ENCODE assay signal across 17 cellular contexts in the genomic region with DNA sequence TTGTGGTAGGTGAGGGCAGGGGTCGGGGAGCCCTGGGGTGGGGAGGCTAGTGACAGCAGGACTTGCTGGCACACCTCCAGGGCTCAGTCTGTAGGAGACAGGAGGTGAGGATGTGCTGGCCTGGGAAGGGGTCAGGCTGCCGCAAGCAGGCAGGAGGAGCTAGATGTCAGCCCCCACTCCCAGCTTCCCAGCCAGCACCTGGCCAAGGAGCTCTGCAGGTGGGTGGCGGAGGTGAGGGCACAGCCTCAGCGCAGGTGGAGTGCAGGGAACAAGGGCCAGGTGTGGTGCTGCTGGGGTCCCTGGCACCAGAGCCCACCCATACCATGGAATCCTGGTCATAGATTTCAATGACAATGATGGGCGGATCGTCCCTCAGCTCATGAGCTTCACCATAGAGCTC. TPM values are rescaled to one million over a fixed set of nuclear protein-coding genes. Genes with fewer than 3 reads are reported as not detected.
DNase-seq lines count a peak whose midpoint lies in the region; ATAC-seq and TF ChIP-seq lines count a peak whose summit lies in the region.
"Had no signal": no experiment of that assay in that cellular context is flagged by ENCODE, and none has a peak within 500 bp of the region (broad histone marks: within the 10 kb centered on the region; RNA-seq: fewer than 3 reads in every experiment).

No MANE protein-coding gene starts in this region.

- H3K9me3 ChIP-seq in osteoblast (ENCODE audit: low read depth, low read length), result no peaks in the 10 kb centered on the region
- H3K9me3 ChIP-seq: Caco-2 had no signal

- no peak overlapping the region for H3K27ac ChIP-seq in osteoblast (ENCODE audit: low read depth, low read length)
- H3K27ac ChIP-seq: C4-2B had no signal

- no peak overlapping the region for H3K4me3 ChIP-seq in osteoblast (ENCODE audit: insufficient read depth, low read length)

- no peak for ATAC-seq in activated naive CD8-positive, alpha-beta T cell treated with anti-CD3 and anti-CD28 coated beads, Interleukin-2, amount 10 ng/mL, durations not matched to agents 7 days and 5 days (ENCODE audit: low read depth)
- ATAC-seq in activated naive CD8-positive, alpha-beta T cell treated with anti-CD3 and anti-CD28 coated beads, Interleukin-2, amount 50 U/mL, for 24 hours, result no peak
- ATAC-seq in HG03378 (IDR thresholded peaks at IDR 0.05; ENCODE audit: unreplicated experiment), result no peak
- ATAC-seq in GM18861 (IDR thresholded peaks at IDR 0.05; ENCODE audit: unreplicated experiment), result no peak

- no peak for TF ChIP-seq CTCF in osteoblast (IDR thresholded peaks at IDR 0.05; ENCODE audit: extremely low read depth, low read depth, low read length)

- peak overlapping the region; percentile 51 for H3K27ac Mint-ChIP-seq in activated naive CD8-positive, alpha-beta T cell treated with anti-CD3 and anti-CD28 coated beads, Interleukin-2, amount 10 ng/mL, durations not matched to agents 7 days and 5 days
- no peak overlapping the region for H3K27ac Mint-ChIP-seq in activated naive CD8-positive, alpha-beta T cell treated with anti-CD3 and anti-CD28 coated beads, Interleukin-2, amount 50 U/mL, for 24 hours
- H3K27ac Mint-ChIP-seq: CD4-positive, alpha-beta T cell; H9 had no signal

- H3K4me2 ChIP-seq in osteoblast (ENCODE audit: insufficient read depth, low read length), result no peak overlapping the region

- peaks cover 15% of the 10 kb centered on the region for H3K4me1 Mint-ChIP-seq in activated naive CD8-positive, alpha-beta T cell treated with anti-CD3 and anti-CD28 coated beads, Interleukin-2, amount 10 ng/mL, durations not matched to agents 7 days and 5 days
- H3K4me1 Mint-ChIP-seq in activated naive CD8-positive, alpha-beta T cell treated with anti-CD3 and anti-CD28 coated beads, Interleukin-2, amount 50 U/mL, for 24 hours, result peaks cover 3% of the 10 kb centered on the region

- H4K20me1 ChIP-seq in osteoblast (ENCODE audit: insufficient read depth, low read length), result no peaks in the 10 kb centered on the region

- no peaks in the 10 kb centered on the region for H3K36me3 ChIP-seq in osteoblast (ENCODE audit: insufficient read depth, low read length)

- H3K4me1 ChIP-seq in osteoblast (ENCODE audit: insufficient read depth, low read length), result no peaks in the 10 kb centered on the region

- peaks cover 2% of the 10 kb centered on the region for H3K9me3 Mint-ChIP-seq in activated naive CD8-positive, alpha-beta T cell treated with anti-CD3 and anti-CD28 coated beads, Interleukin-2, amount 10 ng/mL, durations not matched to agents 7 days and 5 days
- peaks cover 2% of the 10 kb centered on the region for H3K9me3 Mint-ChIP-seq in activated naive CD8-positive, alpha-beta T cell treated with anti-CD3 and anti-CD28 coated beads, Interleukin-2, amount 50 U/mL, for 24 hours
- H3K9me3 Mint-ChIP-seq: CD4-positive, alpha-beta T cell had no signal

- POLR2A ChIA-PET in activated naive CD8-positive, alpha-beta T cell treated with anti-CD3 and anti-CD28 coated beads, Interleukin-2, amount 10 ng/mL, durations not matched to agents 7 days and 5 days (lab: Charles Lee), result interaction anchor here (1.2 to 1.7 kb wide), 2 partner anchors 15 to 17 kb away, joined by 3 to 6 read pairs; no protein-coding TSS in a partner anchor

- H3K4me3 Mint-ChIP-seq in activated naive CD8-positive, alpha-beta T cell treated with anti-CD3 and anti-CD28 coated beads, Interleukin-2, amount 10 ng/mL, durations not matched to agents 7 days and 5 days, result peak overlapping the region; percentile 0
- H3K4me3 Mint-ChIP-seq in activated naive CD8-positive, alpha-beta T cell treated with anti-CD3 and anti-CD28 coated beads, Interleukin-2, amount 50 U/mL, for 24 hours, result no peak overlapping the region
- H3K4me3 Mint-ChIP-seq: CD4-positive, alpha-beta T cell; H9 had no signal

- no peak for DNase-seq in activated naive CD8-positive, alpha-beta T cell treated with anti-CD3 and anti-CD28 coated beads, Interleukin-2, amount 10 ng/mL, durations not matched to agents 7 days and 5 days
- no peak for DNase-seq in activated naive CD8-positive, alpha-beta T cell treated with anti-CD3 and anti-CD28 coated beads, Interleukin-2, amount 50 U/mL, for 24 hours
- peak; percentile 10 for DNase-seq in NCI-H2171 (lab: John Stamatoyannopoulos, UW)
- peak; percentile 3 for DNase-seq in NCI-H69 (lab: John Stamatoyannopoulos, UW)
- peak; percentile 43 for DNase-seq in osteoblast (ENCODE audit: insufficient read length, low spot score, missing footprints)
- no peak for DNase-seq in mesenteric fat pad (ENCODE audit: low spot score)
- DNase-seq: AML-193; Caco-2; CD4-positive, alpha-beta T cell; DMS79 treated with DMSO at 0.1 percent for 48 hours; GF-D8; GOT3; H9 had no signal

- no peak overlapping the region for H2AFZ ChIP-seq in osteoblast (ENCODE audit: low read length)

- H3K27me3 ChIP-seq in osteoblast (ENCODE audit: insufficient read depth, low read length), result no peaks in the 10 kb centered on the region

- H3K36me3 Mint-ChIP-seq in activated naive CD8-positive, alpha-beta T cell treated with anti-CD3 and anti-CD28 coated beads, Interleukin-2, amount 10 ng/mL, durations not matched to agents 7 days and 5 days, result peaks cover 23% of the 10 kb centered on the region
- no peaks in the 10 kb centered on the region for H3K36me3 Mint-ChIP-seq in activated naive CD8-positive, alpha-beta T cell treated with anti-CD3 and anti-CD28 coated beads, Interleukin-2, amount 50 U/mL, for 24 hours (ENCODE audit: low read depth)

- H3K79me2 ChIP-seq in osteoblast (ENCODE audit: insufficient read depth, low read length), result no peaks in the 10 kb centered on the region

- no peaks in the 10 kb centered on the region for H3K27me3 Mint-ChIP-seq in activated naive CD8-positive, alpha-beta T cell treated with anti-CD3 and anti-CD28 coated beads, Interleukin-2, amount 10 ng/mL, durations not matched to agents 7 days and 5 days
- no peaks in the 10 kb centered on the region for H3K27me3 Mint-ChIP-seq in activated naive CD8-positive, alpha-beta T cell treated with anti-CD3 and anti-CD28 coated beads, Interleukin-2, amount 50 U/mL, for 24 hours
- H3K27me3 Mint-ChIP-seq: CD4-positive, alpha-beta T cell had no signal

RNA-seq across cellular contexts. Expression of a gene that starts 2.9 kb away (rescaled TPM):
- 10 to 100 TPM; 58.0 to 59.9 TPM for total RNA-seq in activated naive CD8-positive, alpha-beta T cell treated with anti-CD3 and anti-CD28 coated beads, Interleukin-2, amount 10 ng/mL, durations not matched to agents 7 days and 5 days
- total RNA-seq in osteoblast, result not detected in 2 replicates
- 0.26 TPM for total RNA-seq in mesenteric fat pad
- total RNA-seq: HT-29 had no signal

Comparison
In these comparisons a context has a peak if more than half of its experiments do, and no peak if none do; other contexts are left out.
1. DNase-seq: peak in NCI-H2171 (single experiment), NCI-H69 (single experiment) and osteoblast (single experiment); none in activated naive CD8-positive, alpha-beta T cell treated with anti-CD3 and anti-CD28 coated beads, Interleukin-2, amount 10 ng/mL, durations not matched to agents 7 days and 5 days (single experiment), activated naive CD8-positive, alpha-beta T cell treated with anti-CD3 and anti-CD28 coated beads, Interleukin-2, amount 50 U/mL, for 24 hours (single experiment) and mesenteric fat pad (single experiment).
2. RNA of a gene that starts 2.9 kb away (total RNA-seq): 58.0 to 59.9 TPM in activated naive CD8-positive, alpha-beta T cell treated with anti-CD3 and anti-CD28 coated beads, Interleukin-2, amount 10 ng/mL, durations not matched to agents 7 days and 5 days; 0.26 TPM in mesenteric fat pad (single experiment) and not detected in osteoblast; every median in the first group is over 10 times any median in the second.